In genomic region chr2:127611076-127611925, GRCh38 we compare ENCODE assay signal across 30 cellular contexts. TPM values are rescaled to one million over a fixed set of nuclear protein-coding genes. Genes with fewer than 3 reads are reported as not detected.
DNase-seq lines count a peak whose midpoint lies in the region; ATAC-seq and TF ChIP-seq lines count a peak whose summit lies in the region.
"Had no signal": no experiment of that assay in that cellular context is flagged by ENCODE, and none has a peak within 500 bp of the region (broad histone marks: within the 10 kb centered on the region; RNA-seq: fewer than 3 reads in every experiment).

No MANE protein-coding gene starts in this region.

- H3K9me3 ChIP-seq in IMR-90 (ENCODE audit: control insufficient read depth, insufficient read depth, low read length) = peaks cover 21% of the 10 kb centered on the region

- no peak overlapping the region for H2BK15ac ChIP-seq in IMR-90 (ENCODE audit: low read depth, low read length)
- no peak overlapping the region for H2BK15ac ChIP-seq in mesendoderm (replicated peaks; ENCODE audit: low read depth)

- no peaks in the 10 kb centered on the region for H3K27me3 Mint-ChIP-seq in activated naive CD4-positive, alpha-beta T cell treated with anti-CD3 and anti-CD28 coated beads for 36 hours (ENCODE audit: low read depth)
- H3K27me3 Mint-ChIP-seq: activated naive CD8-positive, alpha-beta T cell had no signal

- H3K27ac ChIP-seq in IMR-90 (ENCODE audit: insufficient read depth, low read length) (no peak overlapping the region), temporal lobe (ENCODE audit: low read depth, low read length) (peak overlapping the region; percentile 5), mesendoderm (ENCODE audit: low read depth, low read length) (no peak overlapping the region)
- H3K27ac ChIP-seq: ascending aorta had no signal

- 69% methylated on average over 3 of the region's 11 CpGs; no CpG with 5 or more reads in 1 of the 2 experiments for WGBS in IMR-90 (ENCODE audit: extremely low coverage in 2 of 2, insufficient read length in 1 of 2), 2 experiments
- no CpG with 5 or more reads among the region's 11 CpGs for WGBS in mesendoderm (ENCODE audit: extremely low coverage, insufficient coverage, low lambda C conversion rate)

- peak; percentile 2 for DNase-seq in activated naive CD4-positive, alpha-beta T cell treated with anti-CD3 and anti-CD28 coated beads for 36 hours
- no peak for DNase-seq in activated naive CD4-positive, alpha-beta T cell treated with Interleukin-2 at 50 U/mL for 16 hours
- DNase-seq in IMR-90 (no peak), islet precursor cell (peak; percentile 47), mesendoderm (no peak), GM03348 (ENCODE audit: low spot score) (no peak)
- DNase-seq: ACHN; activated CD4-positive, alpha-beta memory T cell treated with anti-CD3 and anti-CD28 coated beads, Interleukin-2, amount 10 ng/mL, durations not matched to agents 7 days and 5 days; activated CD4-positive, CD25-positive, alpha-beta regulatory T cell; activated T-cell treated with anti-CD3 and anti-CD28 coated beads, Interleukin-2, amount 50 U/mL, for 4 hours; C1 segment of cervical spinal cord; caudate nucleus; dermis blood vessel endothelial cell; NCI-H1417; NCI-H2081 treated with DMSO at 0.1 percent for 48 hours; NCI-H446; nucleus accumbens; Right ventricle myocardium superior; stimulated activated CD4-positive, alpha-beta T cell treated with anti-CD3 and anti-CD28 coated beads, Interleukin-2, amount 100 ng/mL, for 48 hours; T-helper 9 cell had no signal

- peaks cover 12% of the 10 kb centered on the region for H3K4me1 Mint-ChIP-seq in activated naive CD4-positive, alpha-beta T cell treated with anti-CD3 and anti-CD28 coated beads for 36 hours (ENCODE audit: low read depth)
- H3K4me1 Mint-ChIP-seq: activated CD4-positive, alpha-beta memory T cell treated with anti-CD3 and anti-CD28 coated beads, Interleukin-2, amount 10 ng/mL, durations not matched to agents 7 days and 5 days; stimulated activated effector memory CD8-positive, alpha-beta T cell treated with anti-CD3 and anti-CD28 coated beads, Interleukin-12 subunit alpha, Interleukin-12 subunit beta, amount 100 ng/mL, for 72 hours had no signal

- peak overlapping the region; percentile 45 for H2AFZ ChIP-seq in IMR-90 (replicated peaks; ENCODE audit: low read length, poor library complexity)

- H4K20me1 ChIP-seq in IMR-90 (ENCODE audit: insufficient read depth, low read length) = no peaks in the 10 kb centered on the region

- dilution Hi-C loops in IMR-90 (cut with HindIII; ENCODE audit: low sequenced_read_pairs, unreplicated experiment) = no loop called here

- no peak overlapping the region for H3K4me3 Mint-ChIP-seq in activated naive CD4-positive, alpha-beta T cell treated with anti-CD3 and anti-CD28 coated beads for 36 hours
- H3K4me3 Mint-ChIP-seq: activated CD4-positive, alpha-beta memory T cell treated with anti-CD3 and anti-CD28 coated beads, Interleukin-2, amount 10 ng/mL, durations not matched to agents 7 days and 5 days; activated naive CD8-positive, alpha-beta T cell; activated T-cell treated with anti-CD3 and anti-CD28 coated beads, Interleukin-2, amount 50 U/mL, for 4 hours; stimulated activated effector memory CD8-positive, alpha-beta T cell treated with anti-CD3 and anti-CD28 coated beads, Interleukin-12 subunit alpha, Interleukin-12 subunit beta, amount 100 ng/mL, for 72 hours had no signal

- H3K27me3 ChIP-seq in IMR-90 (ENCODE audit: control insufficient read depth, insufficient read depth, low read length) = peaks cover 20% of the 10 kb centered on the region
- H3K27me3 ChIP-seq in mesendoderm (ENCODE audit: insufficient read depth, low read length, poor library complexity) = no peaks in the 10 kb centered on the region
- H3K27me3 ChIP-seq: ascending aorta had no signal

- H4K91ac ChIP-seq in IMR-90 (ENCODE audit: insufficient read depth, low read depth, low read length) = no peak overlapping the region

- no peak overlapping the region for H3K23ac ChIP-seq in IMR-90 (ENCODE audit: low read depth, low read length)
- no peak overlapping the region for H3K23ac ChIP-seq in mesendoderm (ENCODE audit: low read length)

- H3K9ac ChIP-seq in IMR-90 (ENCODE audit: low read depth, low read length) (no peak overlapping the region), mesendoderm (ENCODE audit: low read length) (no peak overlapping the region)

- H3K56ac ChIP-seq in IMR-90 (ENCODE audit: extremely low read depth, insufficient read depth, low read length) (no peak overlapping the region), mesendoderm (ENCODE audit: low read length) (no peak overlapping the region)

- H3K9me1 ChIP-seq in IMR-90 (ENCODE audit: insufficient read depth, low read length) = no peaks in the 10 kb centered on the region; the same call in 1 of the 2 replicates

- H3K79me2 ChIP-seq in mesendoderm (ENCODE audit: control insufficient read depth, insufficient read depth, low read length) = no peaks in the 10 kb centered on the region

- peaks cover 8% of the 10 kb centered on the region for H3K9me3 Mint-ChIP-seq in activated naive CD4-positive, alpha-beta T cell treated with anti-CD3 and anti-CD28 coated beads for 36 hours
- H3K9me3 Mint-ChIP-seq: activated CD4-positive, alpha-beta memory T cell treated with anti-CD3 and anti-CD28 coated beads, Interleukin-2, amount 10 ng/mL, durations not matched to agents 7 days and 5 days had no signal

- TF ChIP-seq POLR2A in IMR-90 (IDR thresholded peaks at IDR 0.05; ENCODE audit: low read depth, low read length) = no peak

- TF ChIP-seq CTCF in IMR-90 (conservative IDR thresholded peaks at IDR 0.05; ENCODE audit: low read depth, low read length) = no peak

- no peak overlapping the region for H3K27ac Mint-ChIP-seq in activated naive CD4-positive, alpha-beta T cell treated with anti-CD3 and anti-CD28 coated beads for 36 hours
- H3K27ac Mint-ChIP-seq: activated CD4-positive, alpha-beta memory T cell treated with anti-CD3 and anti-CD28 coated beads, Interleukin-2, amount 10 ng/mL, durations not matched to agents 7 days and 5 days; activated naive CD8-positive, alpha-beta T cell; stimulated activated effector memory CD8-positive, alpha-beta T cell treated with anti-CD3 and anti-CD28 coated beads, Interleukin-12 subunit alpha, Interleukin-12 subunit beta, amount 100 ng/mL, for 72 hours had no signal

- no peak overlapping the region for H2BK120ac ChIP-seq in IMR-90 (ENCODE audit: low read depth, low read length)
- H2BK120ac ChIP-seq in mesendoderm (ENCODE audit: low read depth, low read length) = no peak overlapping the region

- H3K4me2 ChIP-seq in IMR-90 (ENCODE audit: low read depth, low read length) (no peak overlapping the region), mesendoderm (ENCODE audit: low read length) (no peak overlapping the region)
- H3K4me2 ChIP-seq: smooth muscle cell had no signal

- no peak overlapping the region for H3K14ac ChIP-seq in IMR-90 (replicated peaks; ENCODE audit: low read depth, low read length)

- no peak overlapping the region for H2AK9ac ChIP-seq in IMR-90 (replicated peaks; ENCODE audit: low read depth, low read length, poor library complexity)

- H3K4ac ChIP-seq in IMR-90 (ENCODE audit: low read depth, low read length) (no peak overlapping the region), mesendoderm (ENCODE audit: low read depth, low read length) (no peak overlapping the region)

- BruUV-seq in IMR-90 (replicated peaks; lab: Mats Ljungman, UMichigan) = no TSS peak

- CTCF ChIA-PET in activated naive CD4-positive, alpha-beta T cell treated with anti-CD3 and anti-CD28 coated beads for 36 hours (lab: Charles Lee) = interaction anchor here (1.0 to 1.5 kb wide), 3 partner anchors 17 to 39 kb away, joined by 4 to 6 read pairs (median 4); no protein-coding TSS in a partner anchor
- CTCF ChIA-PET in IMR-90 (lab: Yijun Ruan, JAX) = interaction anchor here (0.7 kb wide), 1 partner anchor 18 kb away, joined by 3 read pairs; no protein-coding TSS in a partner anchor

- no peaks in the 10 kb centered on the region for H3K79me1 ChIP-seq in IMR-90 (ENCODE audit: low read depth in 1 of 2, low read length in 2 of 2)
- no peaks in the 10 kb centered on the region for H3K79me1 ChIP-seq in mesendoderm (ENCODE audit: low read length)

- H4K8ac ChIP-seq in IMR-90 (ENCODE audit: low read depth in 2 of 2, low read length in 2 of 2) (no peak overlapping the region), mesendoderm (ENCODE audit: low read depth, low read length) (no peak overlapping the region)

- intact Hi-C loops in activated naive CD4-positive, alpha-beta T cell treated with anti-CD3 and anti-CD28 coated beads for 36 hours (cut with micrococcal nuclease) = no loop called here
- intact Hi-C loops in IMR-90 (cut with micrococcal nuclease) = no loop called here

- H3K36me3 Mint-ChIP-seq in activated naive CD4-positive, alpha-beta T cell treated with anti-CD3 and anti-CD28 coated beads for 36 hours (ENCODE audit: low read depth) = no peaks in the 10 kb centered on the region
- H3K36me3 Mint-ChIP-seq: stimulated activated effector memory CD8-positive, alpha-beta T cell treated with anti-CD3 and anti-CD28 coated beads, Interleukin-12 subunit alpha, Interleukin-12 subunit beta, amount 100 ng/mL, for 72 hours had no signal

- TF ChIP-seq RAD21 in IMR-90 (IDR thresholded peaks at IDR 0.05; ENCODE audit: low read length) = no peak

- H3K4me3 ChIP-seq in IMR-90 (ENCODE audit: insufficient read depth, low read depth, low read length) (no peak overlapping the region), mesendoderm (ENCODE audit: low read length) (no peak overlapping the region)
- H3K4me3 ChIP-seq: ascending aorta, smooth muscle cell had no signal

- no peak overlapping the region for H2BK5ac ChIP-seq in IMR-90 (ENCODE audit: low read depth, low read length, poor library complexity, severe bottlenecking)
- no peak overlapping the region for H2BK5ac ChIP-seq in mesendoderm (ENCODE audit: low read length)

- POLR2A ChIA-PET in IMR-90 (lab: Charles Lee; ENCODE audit: unreplicated experiment) = no interaction called here

- no peaks in the 10 kb centered on the region for H3K36me3 ChIP-seq in IMR-90 (ENCODE audit: control insufficient read depth, insufficient read depth, low read length)
- H3K36me3 ChIP-seq in mesendoderm (ENCODE audit: control insufficient read depth, insufficient read depth, low read length) = no peaks in the 10 kb centered on the region
- H3K36me3 ChIP-seq: ascending aorta had no signal

- no peak overlapping the region for H2AK5ac ChIP-seq in IMR-90 (ENCODE audit: low read depth, low read length)
- H2AK5ac ChIP-seq in mesendoderm (ENCODE audit: low read length) = no peak overlapping the region

- H2BK20ac ChIP-seq in IMR-90 (ENCODE audit: low read depth, low read length) = no peak overlapping the region

- H3K4me1 ChIP-seq in IMR-90 (ENCODE audit: control insufficient read depth, insufficient read depth, low read length) = no peaks in the 10 kb centered on the region
- H3K4me1 ChIP-seq in mesendoderm (ENCODE audit: control insufficient read depth, low read depth, low read length) = no peaks in the 10 kb centered on the region
- H3K4me1 ChIP-seq: ascending aorta had no signal

- H4K5ac ChIP-seq in IMR-90 (ENCODE audit: low read depth, low read length) (no peak overlapping the region), mesendoderm (ENCODE audit: low read length) (no peak overlapping the region)

- in situ Hi-C loops in IMR-90 (cut with MboI; ENCODE audit: low sequenced_read_pairs) = no loop called here

- H3K18ac ChIP-seq in IMR-90 (ENCODE audit: low read depth, low read length) (no peak overlapping the region), mesendoderm (ENCODE audit: low read length) (no peak overlapping the region)

- ATAC-seq in IMR-90 (ENCODE audit: low read depth) (no peak), GM21447 (IDR thresholded peaks at IDR 0.05; ENCODE audit: unreplicated experiment) (no peak)
- ATAC-seq: activated T-cell treated with anti-CD3 and anti-CD28 coated beads, Interleukin-2, amount 50 U/mL, for 4 hours; stimulated activated effector memory CD8-positive, alpha-beta T cell treated with anti-CD3 and anti-CD28 coated beads, Interleukin-12 subunit alpha, Interleukin-12 subunit beta, amount 100 ng/mL, for 72 hours had no signal

RNA-seq across cellular contexts. Expression of gene GPR17, which starts 34.7 kb away (rescaled TPM):
- not detected for total RNA-seq in activated naive CD4-positive, alpha-beta T cell treated with anti-CD3 and anti-CD28 coated beads for 36 hours
- total RNA-seq in IMR-90 (2012; rRNA removed) = not detected in 2 replicates
- polyA plus RNA-seq in IMR-90 (2012; rRNA removed) = not detected in 2 replicates
- not detected in 2 replicates for polyA plus RNA-seq in IMR-90 (2012; cell fraction: cytosol; rRNA removed)
- 0.04 TPM in 1 of 2 replicates, not detected in the other for polyA plus RNA-seq in IMR-90 (2012; cell fraction: nucleus; rRNA removed; ENCODE audit: low replicate concordance)
- total RNA-seq in temporal lobe = 3.0 TPM
- 0.03 TPM for polyA plus RNA-seq in mesendoderm (2013, experiment 1 of 2)
- polyA plus RNA-seq in mesendoderm (2013, experiment 2 of 2) = 0.04 TPM
- total RNA-seq: activated CD4-positive, alpha-beta memory T cell treated with anti-CD3 and anti-CD28 coated beads, Interleukin-2, amount 10 ng/mL, durations not matched to agents 7 days and 5 days; activated T-cell treated with anti-CD3 and anti-CD28 coated beads, Interleukin-2, amount 50 U/mL, for 4 hours; ascending aorta; dermis blood vessel endothelial cell; glomerular endothelial cell; kidney epithelial cell; lung microvascular endothelial cell; MCF 10A; Right ventricle myocardium superior; smooth muscle cell had no signal
- polyA plus RNA-seq: smooth muscle cell had no signal

Comparison
In these comparisons a context has a peak if more than half of its experiments do, and no peak if none do; other contexts are left out.
1. DNase-seq: peak in activated naive CD4-positive, alpha-beta T cell treated with anti-CD3 and anti-CD28 coated beads for 36 hours (single experiment) and islet precursor cell (single experiment); none in activated naive CD4-positive, alpha-beta T cell treated with Interleukin-2 at 50 U/mL for 16 hours (single experiment), IMR-90 (single experiment), mesendoderm (single experiment) and GM03348 (single experiment).